ENCODE assay signal across 9 cellular contexts in the genomic region with DNA sequence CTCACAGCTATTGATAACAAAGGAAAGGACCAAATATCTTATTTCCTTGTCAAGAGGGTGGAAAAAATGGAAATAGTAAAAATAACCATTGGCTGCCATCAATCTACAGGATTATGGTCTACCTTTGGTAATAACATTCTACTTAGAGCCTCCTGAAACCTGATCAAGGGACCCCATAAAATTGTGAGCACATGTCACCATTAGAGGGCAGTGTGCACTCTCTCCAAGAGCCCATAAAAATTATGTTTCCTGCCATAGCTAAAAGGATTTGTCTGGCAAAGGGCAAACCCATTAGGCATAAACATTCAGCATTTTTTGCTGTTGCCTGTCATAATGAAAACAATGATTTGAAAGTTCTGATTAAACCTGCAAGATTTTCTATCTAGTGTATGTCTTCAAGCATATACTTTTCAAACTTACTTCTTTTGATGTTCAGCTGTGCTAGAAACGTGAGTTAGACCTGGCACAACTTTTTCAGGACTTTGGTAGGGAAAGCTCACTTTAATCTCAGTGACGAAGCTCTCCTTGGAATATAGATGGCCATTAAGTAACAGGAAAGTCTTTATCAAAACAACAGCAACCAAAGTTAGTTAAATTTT.
DNase-seq lines count a peak whose midpoint lies in the region; ATAC-seq and TF ChIP-seq lines count a peak whose summit lies in the region.
"Had no signal": no experiment of that assay in that cellular context is flagged by ENCODE, and none has a peak within 500 bp of the region (broad histone marks: within the 10 kb centered on the region; RNA-seq: fewer than 3 reads in every experiment).

No MANE protein-coding gene starts in this region.

- DNase-seq in Caco-2 = peak; percentile 63 to 75
- peak; percentile 48 for DNase-seq in HFF-Myc (ENCODE audit: extremely low read depth, low read depth)
- DNase-seq in NCI-H446 treated with DMSO at 0.1 percent for 48 hours (lab: John Stamatoyannopoulos, UW) = peak; percentile 35
- peak; percentile 57 for DNase-seq in activated CD4-positive, alpha-beta T cell treated with anti-CD3 and anti-CD28 coated beads for 48 hours
- peak; percentile 59 for DNase-seq in epidermal melanocyte (ENCODE audit: insufficient read length, low spot score)
- DNase-seq in mucosa of gallbladder (ENCODE audit: low spot score) = peak; percentile 49
- no peak for DNase-seq in tibial artery

- no peak overlapping the region for H3K27ac ChIP-seq in tibial artery

- no peak for ATAC-seq in GM21381 (IDR thresholded peaks at IDR 0.05; ENCODE audit: unreplicated experiment)

- intact Hi-C loops in Caco-2 (cut with micrococcal nuclease; ENCODE audit: unreplicated experiment) = loop anchor here (1.0 to 10.0 kb wide), 4 partner anchors 67 to 905 kb away; a partner anchor contains a TSS
- intact Hi-C loops in tibial artery (cut with DNase I; ENCODE audit: low total_unique reads) = no loop called here

- POLR2A ChIA-PET in Caco-2 (lab: Charles Lee) = no interaction called here

- H3K4me3 ChIP-seq in Caco-2 (ENCODE audit: low read depth, low read length) (no peak overlapping the region), HFF-Myc (replicated peaks; ENCODE audit: low read depth, low read length) (no peak overlapping the region), tibial artery (no peak overlapping the region)

- no TSS peak for BruUV-seq in Caco-2 (replicated peaks; lab: Mats Ljungman, UMichigan)

- H3K27ac Mint-ChIP-seq in Caco-2 (ENCODE audit: unreplicated experiment) = no peak overlapping the region
- H3K27ac Mint-ChIP-seq: T-helper 1 cell treated with Interleukin-12 subunit alpha and Interleukin-12 subunit beta and Interleukin-4 antibody, amounts not matched to agents 30 μg/mL and 1 μg/mL, for 36 hours had no signal

- TF ChIP-seq CTCF in Caco-2 (IDR thresholded peaks at IDR 0.05; ENCODE audit: insufficient read depth in 1 of 2, low read depth in 1 of 2, low read length in 1 of 2, severe bottlenecking in 1 of 2, unreplicated experiment in 1 of 2) (peak; percentile 91 to 97), HFF-Myc (IDR thresholded peaks at IDR 0.05; ENCODE audit: low read depth, low read length, missing control alignments) (peak; percentile 69), tibial artery (IDR thresholded peaks at IDR 0.05) (peak; percentile 39)

- no peaks in the 10 kb centered on the region for H3K4me1 Mint-ChIP-seq in Caco-2 (ENCODE audit: low read depth, unreplicated experiment)

- peaks cover 26% of the 10 kb centered on the region for H3K27me3 Mint-ChIP-seq in Caco-2 (ENCODE audit: insufficient read depth, unreplicated experiment)

- H3K9me3 ChIP-seq in Caco-2 (no peaks in the 10 kb centered on the region), tibial artery (no peaks in the 10 kb centered on the region)

- H3K36me3 Mint-ChIP-seq in Caco-2 (ENCODE audit: insufficient read depth, unreplicated experiment) = no peaks in the 10 kb centered on the region

- no peaks in the 10 kb centered on the region for H3K4me1 ChIP-seq in Caco-2
- H3K4me1 ChIP-seq in tibial artery = no peaks in the 10 kb centered on the region

- CTCF ChIA-PET in Caco-2 (lab: Charles Lee) = interaction anchor here (0.6 to 2.8 kb wide), 17 partner anchors 11 to 1325 kb away, joined by 3 to 26 read pairs (median 5); no protein-coding TSS in a partner anchor

- H3K27me3 ChIP-seq in Caco-2 (replicated peaks; ENCODE audit: control insufficient read depth, insufficient read depth, low read length) (no peaks in the 10 kb centered on the region), tibial artery (peaks cover 0 to 7% of the 10 kb centered on the region in 2 donors)

- H3K9me3 Mint-ChIP-seq in Caco-2 (ENCODE audit: unreplicated experiment) = no peaks in the 10 kb centered on the region
- H3K9me3 Mint-ChIP-seq: T-helper 1 cell treated with Interleukin-12 subunit alpha and Interleukin-12 subunit beta and Interleukin-4 antibody, amounts not matched to agents 30 μg/mL and 1 μg/mL, for 36 hours had no signal

- no peak overlapping the region for H3K4me3 Mint-ChIP-seq in Caco-2 (ENCODE audit: unreplicated experiment)
- H3K4me3 Mint-ChIP-seq: T-helper 1 cell treated with Interleukin-12 subunit alpha and Interleukin-12 subunit beta and Interleukin-4 antibody, amounts not matched to agents 30 μg/mL and 1 μg/mL, for 36 hours had no signal

- H3K36me3 ChIP-seq in Caco-2 (ENCODE audit: control insufficient read depth, insufficient read depth, low read length) (no peaks in the 10 kb centered on the region), tibial artery (no peaks in the 10 kb centered on the region)

Comparison
In these comparisons a context has a peak if more than half of its experiments do, and no peak if none do; other contexts are left out.
1. DNase-seq: peak in Caco-2 (2 of 2), HFF-Myc (single experiment), NCI-H446 treated with DMSO at 0.1 percent for 48 hours (single experiment), activated CD4-positive, alpha-beta T cell treated with anti-CD3 and anti-CD28 coated beads for 48 hours (single experiment), epidermal melanocyte (single experiment) and mucosa of gallbladder (single experiment); none in tibial artery (0 of 2).
2. CTCF ChIP-seq: peak in every context shown above with its lines; median percentile 94 in Caco-2; 69 in HFF-Myc; 39 in tibial artery.